ENCODE assay signal across 11 cellular contexts in genomic region chr13:108632649-108633167, GRCh38. TPM values are rescaled to one million over a fixed set of nuclear protein-coding genes. Genes with fewer than 3 reads are reported as not detected.
"Had no signal": no experiment of that assay in that cellular context is flagged by ENCODE, and none has a peak within 500 bp of the region (broad histone marks: within the 10 kb centered on the region; RNA-seq: fewer than 3 reads in every experiment).

No MANE protein-coding gene starts in this region.

- ATAC-seq: HepG2, K562 had no signal

- FAIRE-seq: HepG2, HTR-8/SVneo, K562 had no signal

- H3K4me3 ChIP-seq: K562 had no signal

- H3K4me2 ChIP-seq: KMS-11 had no signal

- H3K9ac ChIP-seq: KMS-11 had no signal

- DNase-seq: IMR-90, KBM-7, KG1 had no signal

- H3K27ac ChIP-seq: HL-60, KMS-11 had no signal

RNA-seq across cellular contexts. Expression of gene MYO16, which starts 3.3 kb away (rescaled TPM):
- total RNA-seq: HepG2, HT-29, HT1080 had no signal
- polyA plus RNA-seq: HepG2, IgD-negative memory B cell had no signal
